In the genomic region with DNA sequence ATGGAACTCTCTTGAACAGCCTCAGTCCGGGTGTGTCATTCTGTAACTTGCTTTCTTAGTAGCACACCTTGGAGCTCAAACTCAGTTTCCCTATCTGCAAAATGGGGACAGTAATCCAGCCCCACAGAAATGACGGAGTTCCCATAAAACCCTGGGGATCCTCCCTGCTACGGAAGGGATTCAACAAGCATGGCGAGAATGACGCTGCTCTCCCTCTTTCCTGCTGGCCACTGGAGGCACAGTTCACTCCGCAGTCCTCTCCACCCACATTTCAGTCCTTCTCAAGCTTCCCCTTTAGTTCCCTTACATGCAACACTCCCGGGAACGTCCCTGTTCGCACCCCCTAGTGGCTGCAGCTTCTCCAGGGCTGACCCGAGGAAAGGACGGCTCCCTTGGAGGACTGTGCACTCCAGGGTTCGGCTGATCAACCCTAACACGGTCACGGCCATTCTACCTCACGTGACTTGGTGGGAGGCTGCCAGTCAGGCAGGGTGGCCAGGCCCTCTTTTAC, we compare ENCODE assay signal across 8 cellular contexts. TPM values are rescaled to one million over a fixed set of nuclear protein-coding genes. Genes with fewer than 3 reads are reported as not detected.
DNase-seq lines count a peak whose midpoint lies in the region; ATAC-seq and TF ChIP-seq lines count a peak whose summit lies in the region.

No MANE protein-coding gene starts in this region.

- no peak for TF ChIP-seq RAD21 in HCT116 (IDR thresholded peaks at IDR 0.05; ENCODE audit: low read depth)

- no peak overlapping the region for H2AFZ ChIP-seq in HCT116 (ENCODE audit: low read depth, low read length, poor library complexity, severe bottlenecking)

- POLR2A ChIA-PET in A673 (lab: Charles Lee; ENCODE audit: low non-redundant PET): interaction anchor here (0.6 kb wide), 1 partner anchor 24 kb away, joined by 5 read pairs; no protein-coding TSS in a partner anchor
- POLR2A ChIA-PET in HCT116 (lab: Charles Lee): no interaction called here

- H3K9ac ChIP-seq in HCT116 (ENCODE audit: low read length): no peak overlapping the region
- no peak overlapping the region for H3K9ac ChIP-seq in adipocyte (ENCODE audit: low read length)
- H3K9ac ChIP-seq in iPS-20b (ENCODE audit: low read depth, low read length): no peak overlapping the region

- peak; percentile 57 for DNase-seq in A673 (ENCODE audit: low spot score)
- no peak for DNase-seq in HCT116 (ENCODE audit: low read depth, low spot score)
- DNase-seq in adipocyte (ENCODE audit: low read depth): peak; percentile 45
- DNase-seq in stimulated activated naive CD8-positive, alpha-beta T cell treated with anti-CD3 and anti-CD28 coated beads, Interleukin-15, amount 100 ng/mL, for 72 hours: no peak
- no peak for DNase-seq in SW480 (ENCODE audit: low spot score)
- no peak for DNase-seq in NCI-H2171 (lab: John Stamatoyannopoulos, UW)

- H3K9me3 ChIP-seq in A673 (ENCODE audit: low read depth, low read length, poor library complexity, severe bottlenecking) (no peaks in the 10 kb centered on the region), HCT116 (ENCODE audit: control insufficient read depth in 1 of 2, insufficient read depth in 1 of 2, low read depth in 1 of 2, low read length in 2 of 2) (no peaks in the 10 kb centered on the region; a peak in 1 of 4 replicates), adipocyte (ENCODE audit: control insufficient read depth, low read length) (no peaks in the 10 kb centered on the region), iPS-20b (ENCODE audit: insufficient read depth, low read depth, low read length) (no peaks in the 10 kb centered on the region)

- ATAC-seq in HCT116: peak; percentile 85
- ATAC-seq in stimulated activated naive CD8-positive, alpha-beta T cell treated with anti-CD3 and anti-CD28 coated beads, Interleukin-15, amount 100 ng/mL, for 72 hours: no peak
- ATAC-seq in HG03571 (IDR thresholded peaks at IDR 0.05; ENCODE audit: unreplicated experiment): no peak

- peak overlapping the region; percentile 36 to 89 for H3K27ac Mint-ChIP-seq in stimulated activated naive CD8-positive, alpha-beta T cell treated with anti-CD3 and anti-CD28 coated beads, Interleukin-15, amount 100 ng/mL, for 72 hours

- H3K4me1 ChIP-seq in A673 (ENCODE audit: insufficient read depth, low read length, poor library complexity, severe bottlenecking) (no peaks in the 10 kb centered on the region), HCT116 (ENCODE audit: control insufficient read depth in 1 of 2, insufficient read depth in 2 of 2, low read length in 2 of 2) (no peaks in the 10 kb centered on the region), adipocyte (ENCODE audit: control insufficient read depth, insufficient read depth, low read length) (peaks cover 16% of the 10 kb centered on the region), iPS-20b (ENCODE audit: insufficient read depth, low read length) (no peaks in the 10 kb centered on the region)

- no peaks in the 10 kb centered on the region for H4K20me1 ChIP-seq in HCT116 (ENCODE audit: insufficient read depth)

- H3K4me2 ChIP-seq in HCT116 (ENCODE audit: low read length): no peak overlapping the region

- H3K79me2 ChIP-seq in HCT116 (ENCODE audit: insufficient read depth, low read length): no peaks in the 10 kb centered on the region

- no peaks in the 10 kb centered on the region for H3K9me2 ChIP-seq in HCT116 (ENCODE audit: insufficient read depth)

- RAD21 ChIA-PET in HCT116 (lab: Charles Lee; ENCODE audit: low non-redundant PET in 1 of 2, low total read pairs in 2 of 2, uncharacterized antibody in 2 of 2, unreplicated experiment in 2 of 2): no interaction called here

- H3K4me1 Mint-ChIP-seq in stimulated activated naive CD8-positive, alpha-beta T cell treated with anti-CD3 and anti-CD28 coated beads, Interleukin-15, amount 100 ng/mL, for 72 hours: peaks cover 95% of the 10 kb centered on the region

- TF ChIP-seq POLR2A in HCT116 (IDR thresholded peaks at IDR 0.05; ENCODE audit: borderline replicate concordance, extremely low read depth, insufficient read depth, insufficient read length): no peak

- intact Hi-C loops in A673 (cut with micrococcal nuclease; ENCODE audit: unreplicated experiment) (no loop called here), HCT116 (cut with micrococcal nuclease) (no loop called here)

- CTCF ChIA-PET in A673 (lab: Charles Lee): interaction anchor here (0.5 to 0.6 kb wide), 3 partner anchors 9 to 462 kb away, joined by 3 to 6 read pairs (median 3); no protein-coding TSS in a partner anchor
- CTCF ChIA-PET in HCT116 (lab: Charles Lee): no interaction called here

- H3K27ac ChIP-seq in A673 (ENCODE audit: low read depth, low read length, poor library complexity, severe bottlenecking) (no peak overlapping the region), HCT116 (ENCODE audit: low read depth, low read length) (no peak overlapping the region), iPS-20b (ENCODE audit: low read length) (no peak overlapping the region)

- no peaks in the 10 kb centered on the region for H3K36me3 ChIP-seq in A673 (ENCODE audit: insufficient read depth, low read length, poor library complexity, severe bottlenecking)
- peaks cover 0 to 5% of the 10 kb centered on the region in 2 experiments; a peak in 1 of 4 replicates for H3K36me3 ChIP-seq in HCT116 (ENCODE audit: control insufficient read depth in 1 of 2, insufficient read depth in 2 of 2, low read length in 2 of 2)
- no peaks in the 10 kb centered on the region for H3K36me3 ChIP-seq in adipocyte (ENCODE audit: control insufficient read depth, insufficient read depth, low read length, severe bottlenecking)
- H3K36me3 ChIP-seq in iPS-20b (ENCODE audit: insufficient read depth, low read depth, low read length): no peaks in the 10 kb centered on the region

- BruUV-seq in A673 (replicated peaks; lab: Mats Ljungman, UMichigan): no TSS peak
- no TSS peak for BruUV-seq in HCT116 (replicated peaks; lab: Mats Ljungman, UMichigan)

- no peaks in the 10 kb centered on the region for H3K27me3 Mint-ChIP-seq in stimulated activated naive CD8-positive, alpha-beta T cell treated with anti-CD3 and anti-CD28 coated beads, Interleukin-15, amount 100 ng/mL, for 72 hours

- TF ChIP-seq CTCF in A673 (conservative IDR thresholded peaks at IDR 0.05; ENCODE audit: low read depth, low read length): peak; percentile 56
- TF ChIP-seq CTCF in HCT116 (IDR thresholded peaks at IDR 0.05 in 2 of 3, conservative IDR thresholded peaks at IDR 0.05 in 1 of 3; ENCODE audit: borderline replicate concordance in 1 of 3, insufficient read depth in 1 of 3, low read depth in 2 of 3, low read length in 2 of 3): peak in 2 of 3 experiments; percentile 42 to 46; a peak in 4 of 6 replicates

- H3K4me3 ChIP-seq in A673 (ENCODE audit: low read depth, low read length, poor library complexity, severe bottlenecking) (no peak overlapping the region), HCT116 (replicated peaks in 1 of 2; ENCODE audit: low read depth in 1 of 2, low read length in 2 of 2) (no peak overlapping the region), adipocyte (ENCODE audit: low read length) (peak overlapping the region; percentile 49), iPS-20b (ENCODE audit: low read length) (peak overlapping the region; percentile 32; the same call in 1 of the 2 replicates)

- H3K9me3 Mint-ChIP-seq in stimulated activated naive CD8-positive, alpha-beta T cell treated with anti-CD3 and anti-CD28 coated beads, Interleukin-15, amount 100 ng/mL, for 72 hours: no peaks in the 10 kb centered on the region

- H3K27me3 ChIP-seq in A673 (replicated peaks; ENCODE audit: insufficient read depth, low read depth, low read length, poor library complexity) (no peaks in the 10 kb centered on the region), HCT116 (ENCODE audit: insufficient read depth, low read length) (no peaks in the 10 kb centered on the region), adipocyte (replicated peaks; ENCODE audit: control insufficient read depth, insufficient read depth, low read length) (no peaks in the 10 kb centered on the region), iPS-20b (ENCODE audit: insufficient read depth, low read length) (no peaks in the 10 kb centered on the region)

- H3K4me3 Mint-ChIP-seq in stimulated activated naive CD8-positive, alpha-beta T cell treated with anti-CD3 and anti-CD28 coated beads, Interleukin-15, amount 100 ng/mL, for 72 hours: peak overlapping the region in 1 of 2 donors; percentile 2

TF ChIP-seq in HCT116, 20 proteins besides CTCF, POLR2A, EP300 and RAD21:
- no peak for TF ChIP-seq EGR1 (IDR thresholded peaks at IDR 0.05; ENCODE audit: low read depth)
TF ChIP-seq in HCT116: peak in this region for 0.

RNA-seq across cellular contexts. Expression of gene RUNX3, which starts 20.6 kb away (rescaled TPM):
- total RNA-seq in A673 (2021): 8.6 and 10.2 TPM in 2 replicates
- total RNA-seq in HCT116 (2021; ENCODE audit: unreplicated experiment): 22.6 TPM
- polyA plus RNA-seq in HCT116 (2012): 20.2 and 25.3 TPM in 2 replicates

Comparison
In these comparisons a context has a peak if more than half of its experiments do, and no peak if none do; other contexts are left out.
1. DNase-seq: peak in A673 (single experiment) and adipocyte (single experiment); none in HCT116 (single experiment), stimulated activated naive CD8-positive, alpha-beta T cell treated with anti-CD3 and anti-CD28 coated beads, Interleukin-15, amount 100 ng/mL, for 72 hours (0 of 2), SW480 (single experiment) and NCI-H2171 (single experiment).
2. H3K4me3 ChIP-seq: peak in adipocyte (single experiment) and iPS-20b (single experiment); none in A673 (single experiment) and HCT116 (0 of 2).